In genomic region chr2:32010670-32011565, GRCh38 we compare ENCODE assay signal across 8 cellular contexts. TPM values are rescaled to one million over a fixed set of nuclear protein-coding genes. Genes with fewer than 3 reads are reported as not detected.
DNase-seq lines count a peak whose midpoint lies in the region; ATAC-seq and TF ChIP-seq lines count a peak whose summit lies in the region.

TSS of gene MEMO1 (minus strand) at chr2:32011008. CDS start at chr2:32010247, 761 bp downstream.

- H3K4me1 ChIP-seq in prostate gland (replicated peaks) = peaks cover 8% of the 10 kb centered on the region

- WGBS in prostate gland = 1% methylated on average over 50 of the region's 58 CpGs

- H3K36me3 Mint-ChIP-seq in T-helper 17 cell (ENCODE audit: low read depth) = peaks cover 2% of the 10 kb centered on the region

- peak within 1 kb of the TSS; percentile 86 for H3K27ac Mint-ChIP-seq in T-helper 17 cell

- peak; percentile 43 for TF ChIP-seq POLR2A in prostate gland (IDR thresholded peaks at IDR 0.05)

- TF ChIP-seq CTCF in prostate gland (IDR thresholded peaks at IDR 0.05) = peak in 1 of 4 experiments; percentile 15

- no peaks in the 10 kb centered on the region for H3K36me3 ChIP-seq in prostate gland

- peaks cover 30% of the 10 kb centered on the region for H3K4me1 Mint-ChIP-seq in T-helper 17 cell

- peak within 1 kb of the TSS; percentile 93 to 94 for H3K27ac ChIP-seq in prostate gland

- DNase-seq in NCI-H187 (lab: John Stamatoyannopoulos, UW) (peak; percentile 93 to 96), T-helper 17 cell (peak; percentile 76 to 83 (median 80)), amygdala (lab: John Stamatoyannopoulos, UW) (peak; percentile 61 to 94 (median 87)), left ventricle myocardium superior (peak; percentile 95), prostate gland (ENCODE audit: low spot score) (peak; percentile 91), ureter (ENCODE audit: low spot score) (peak; percentile 95)

- ATAC-seq in GM18502 (IDR thresholded peaks at IDR 0.05; ENCODE audit: poor library complexity, unreplicated experiment) = peak; percentile 66
- ATAC-seq in HG02943 (IDR thresholded peaks at IDR 0.05; ENCODE audit: low read depth, unreplicated experiment) = peak; percentile 56
- peak; percentile 79 for ATAC-seq in T-helper 17 cell
- peak; percentile 90 for ATAC-seq in left ventricle myocardium superior

- intact Hi-C loops in left ventricle myocardium superior (cut with micrococcal nuclease) (no loop called here), prostate gland (cut with DNase I) (loop anchor here (5.0 to 10.0 kb wide), 2 partner anchors 266 to 776 kb away; partner anchors contain the start of genes EHD3 and YIPF4)

- peak within 1 kb of the TSS; percentile 91 for H3K4me3 Mint-ChIP-seq in T-helper 17 cell

- no peaks in the 10 kb centered on the region for H3K27me3 ChIP-seq in prostate gland (replicated peaks; ENCODE audit: insufficient read depth)

- H3K9me3 ChIP-seq in T-helper 17 cell (ENCODE audit: control insufficient read depth, low read length, poor library complexity, severe bottlenecking) = no peaks in the 10 kb centered on the region
- no peaks in the 10 kb centered on the region for H3K9me3 ChIP-seq in prostate gland

- peak within 1 kb of the TSS; percentile 66 to 83 for H3K4me3 ChIP-seq in prostate gland

- H3K27me3 Mint-ChIP-seq in T-helper 17 cell = no peaks in the 10 kb centered on the region

RNA-seq across cellular contexts. Expression of gene MEMO1, which starts in this region (rescaled TPM):
- total RNA-seq in T-helper 17 cell = 10 to 100 TPM; 41.7 to 47.5 TPM
- total RNA-seq in left ventricle myocardium superior = 51.4 TPM
- 10 to 100 TPM; 25.7 to 38.7 TPM for total RNA-seq in prostate gland
- 58.0 TPM for total RNA-seq in ureter

Comparison
In these comparisons a context has a peak if more than half of its experiments do, and no peak if none do; other contexts are left out.
1. Peak in every context shown above with its lines: DNase-seq, ATAC-seq, H3K4me3 ChIP-seq and H3K27ac ChIP-seq.